8 cellular contexts compared by ENCODE assay signal in the genomic region with DNA sequence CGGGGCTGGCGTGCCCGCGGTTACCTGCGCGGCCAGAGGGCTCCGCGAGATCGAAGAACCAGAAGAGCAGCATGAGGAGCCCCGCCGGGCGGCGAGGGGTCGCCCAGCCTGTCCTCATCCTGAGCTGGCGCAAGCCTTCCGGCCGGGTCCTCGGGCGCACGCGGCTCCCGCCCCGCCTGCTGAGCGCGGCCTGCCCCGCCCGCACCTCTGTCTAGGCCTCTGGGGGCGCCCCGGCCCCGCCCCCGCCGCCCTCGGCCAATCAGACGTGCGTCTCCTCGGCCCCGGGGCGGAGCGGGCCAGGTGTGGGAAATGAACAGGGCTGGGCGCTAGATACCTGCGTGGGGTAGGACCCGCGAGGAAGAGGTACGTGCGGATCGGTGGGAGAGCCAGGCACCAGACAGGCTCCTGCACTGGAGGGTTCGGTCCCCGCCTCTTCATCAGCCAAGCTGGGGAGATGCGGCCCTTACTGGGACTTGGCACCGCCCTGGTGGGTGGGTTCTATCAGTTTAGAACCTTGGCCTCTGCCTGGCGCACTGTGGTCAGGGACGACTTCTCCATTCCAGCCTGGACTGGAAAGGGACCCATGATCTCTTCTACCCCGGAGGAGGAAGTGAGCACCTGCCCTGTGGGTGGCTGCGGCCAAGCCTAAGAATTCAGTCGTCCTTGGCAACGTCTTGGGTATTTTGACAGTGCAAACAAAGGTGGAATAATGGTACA. TPM values are rescaled to one million over a fixed set of nuclear protein-coding genes. Genes with fewer than 3 reads are reported as not detected.
DNase-seq lines count a peak whose midpoint lies in the region; ATAC-seq, FAIRE-seq and TF ChIP-seq lines count a peak whose summit lies in the region.

Gene LY75 (minus strand): TSS at position 192 of the 717 bp plus-strand sequence.

- DNase-seq in A549 (ENCODE audit: low read depth in 1 of 2, low spot score in 1 of 2) (peak; percentile 35 to 36), T-helper 1 cell (peak; percentile 67 to 82 (median 76)), astrocyte (ENCODE audit: low read depth) (no peak), iPS-NIHi11 (ENCODE audit: low spot score) (peak; percentile 94), NCI-H1092 treated with DMSO at 0.1 percent for 48 hours (lab: John Stamatoyannopoulos, UW) (no peak)
- peak; percentile 73 to 77 for DNase-seq in stimulated activated CD4-positive, alpha-beta T cell treated with anti-CD3 and anti-CD28 coated beads, Interleukin-15, amount 100 ng/mL, for 1 hour (ENCODE audit: low read depth in 1 of 2, low spot score in 1 of 2)

- H3K27ac Mint-ChIP-seq in astrocyte (ENCODE audit: unreplicated experiment) = no peak within 1 kb of the TSS

- TF ChIP-seq POLR2A in A549 (IDR thresholded peaks at IDR 0.05; ENCODE audit: low read length) = no peak

- TF ChIP-seq RAD21 in A549 (conservative IDR thresholded peaks at IDR 0.05 in 1 of 2, IDR thresholded peaks at IDR 0.05 in 1 of 2) = no peak

- ATAC-seq in A549 = peak; percentile 77 to 94
- ATAC-seq in GM18909 (IDR thresholded peaks at IDR 0.05; ENCODE audit: poor library complexity, unreplicated experiment) = peak; percentile 89
- ATAC-seq in HG03196 (IDR thresholded peaks at IDR 0.05; ENCODE audit: unreplicated experiment) = peak; percentile 69

- POLR2A ChIA-PET in A549 (lab: Yijun Ruan, JAX) = no interaction called here

- H3K4me2 ChIP-seq in A549 = peak within 1 kb of the TSS; percentile 91
- peak within 1 kb of the TSS; percentile 81 for H3K4me2 ChIP-seq in astrocyte (ENCODE audit: low read length)

- H3K9ac ChIP-seq in astrocyte (ENCODE audit: low read length) = no peak within 1 kb of the TSS

- H3K4me1 Mint-ChIP-seq in astrocyte (ENCODE audit: low read depth, unreplicated experiment) = peaks cover 3% of the 10 kb centered on the region

- no peaks in the 10 kb centered on the region for H3K36me3 Mint-ChIP-seq in astrocyte (ENCODE audit: low read depth, unreplicated experiment)

- H3K4me1 ChIP-seq in A549 (peaks cover 5% of the 10 kb centered on the region; the same call in 2 of the 3 replicates), astrocyte (ENCODE audit: insufficient read depth, low read length) (peaks cover 4% of the 10 kb centered on the region)

- H3K4me3 ChIP-seq in A549 (peak within 1 kb of the TSS; percentile 43), astrocyte (ENCODE audit: insufficient read depth, low read depth, low read length) (peak within 1 kb of the TSS; percentile 31)

- peaks cover 11% of the 10 kb centered on the region for H3K27me3 ChIP-seq in astrocyte (ENCODE audit: insufficient read depth, low read length)

- H2AFZ ChIP-seq in astrocyte (ENCODE audit: low read depth, low read length) = peak within 1 kb of the TSS; percentile 81

- FAIRE-seq in A549 (lab: Jason Lieb, UNC) (no peak), astrocyte (lab: Jason Lieb, UNC) (no peak)

- H3K36me3 ChIP-seq in astrocyte (ENCODE audit: insufficient read depth, low read length) = no peaks in the 10 kb centered on the region

- no peak for TF ChIP-seq EP300 in A549 (IDR thresholded peaks at IDR 0.05)

- CTCF ChIA-PET in A549 (lab: Yijun Ruan, JAX) = no interaction called here

- no peaks in the 10 kb centered on the region for H3K9me3 ChIP-seq in A549
- H3K9me3 ChIP-seq in astrocyte (ENCODE audit: insufficient read depth, low read depth, low read length) = no peaks in the 10 kb centered on the region

- no peak for TF ChIP-seq CTCF in A549 (IDR thresholded peaks at IDR 0.05)
- no peak for TF ChIP-seq CTCF in astrocyte (IDR thresholded peaks at IDR 0.05; ENCODE audit: insufficient read depth, low read depth, low read length)

- 21% methylated on average over 30 of the region's 56 CpGs for WGBS in A549 (ENCODE audit: missing lambda C conversion rate)

- H3K4me3 Mint-ChIP-seq in astrocyte (ENCODE audit: unreplicated experiment) = peak within 1 kb of the TSS; percentile 31

- peak within 1 kb of the TSS; percentile 19 to 78; a peak in 4 of 6 replicates for H3K27ac ChIP-seq in A549
- no peak within 1 kb of the TSS for H3K27ac ChIP-seq in astrocyte (ENCODE audit: low read depth, low read length)

- no peaks in the 10 kb centered on the region for H3K79me2 ChIP-seq in astrocyte (ENCODE audit: insufficient read depth, low read length)

- H4K20me1 ChIP-seq in astrocyte (ENCODE audit: insufficient read depth, low read length) = no peaks in the 10 kb centered on the region

- H3K9me3 Mint-ChIP-seq in astrocyte (ENCODE audit: unreplicated experiment) = no peaks in the 10 kb centered on the region

- H3K27me3 Mint-ChIP-seq in astrocyte (ENCODE audit: low read depth, unreplicated experiment) = peaks cover 57% of the 10 kb centered on the region

TF ChIP-seq in A549, 52 proteins besides CTCF, POLR2A, EP300 and RAD21:
- TF ChIP-seq E2F6 (IDR thresholded peaks at IDR 0.05; ENCODE audit: borderline replicate concordance, low read depth) (peak; percentile 93), MYC (IDR thresholded peaks at IDR 0.05; ENCODE audit: borderline replicate concordance, low read length) (no peak), RFX5 (IDR thresholded peaks at IDR 0.05) (no peak), MAX (IDR thresholded peaks at IDR 0.05) (peak; percentile 85), JUNB (IDR thresholded peaks at IDR 0.05) (no peak), ZFP36 (IDR thresholded peaks at IDR 0.05; ENCODE audit: borderline replicate concordance, partially characterized antibody) (no peak), NPAS2 (CRISPR knock-in tag; IDR thresholded peaks at IDR 0.05; ENCODE audit: borderline replicate concordance) (no peak), CBX8 (IDR thresholded peaks at IDR 0.05) (no peak)

RNA-seq across cellular contexts. Expression of gene LY75, which starts in this region (rescaled TPM):
- polyA plus RNA-seq in A549 (2011; rRNA removed) = 0.25 and 0.26 TPM in 2 replicates
- 0.09 and 0.14 TPM in 2 replicates for polyA plus RNA-seq in A549 (2012; cell fraction: cytosol; rRNA removed)
- 0.05 and 0.11 TPM in 2 replicates for polyA plus RNA-seq in A549 (2012; cell fraction: nucleus; rRNA removed)
- polyA plus RNA-seq in A549 (2017; fragmentation: RNase III; extraction: RNeasy Plus Mini Kit Qiagen cat#74134 plus additional on column Dnase treatment) = 0.08 to 0.19 TPM (median 0.08 TPM) in 3 replicates
- 0.25 and 0.73 TPM in 2 replicates for polyA minus RNA-seq in A549 (2011; rRNA and poly(A)+ RNA removed)
- 0.22 and 0.25 TPM in 2 replicates for total RNA-seq in astrocyte

Comparison
In these comparisons a context has a peak if more than half of its experiments do, and no peak if none do; other contexts are left out.
1. Peak in DNase-seq, ATAC-seq, H3K4me3 ChIP-seq, H3K27ac ChIP-seq and H3K4me2 ChIP-seq in A549; RNA of the gene not detected or under 1 TPM.
2. DNase-seq: peak in T-helper 1 cell (5 of 5), iPS-NIHi11 (single experiment) and stimulated activated CD4-positive, alpha-beta T cell treated with anti-CD3 and anti-CD28 coated beads, Interleukin-15, amount 100 ng/mL, for 1 hour (2 of 2); none in astrocyte (single experiment) and NCI-H1092 treated with DMSO at 0.1 percent for 48 hours (single experiment).
3. Peak in every context shown above with its lines, with median percentiles within 50 percentile points of each other: ATAC-seq.